Comparison of ENCODE assay signal across 1 cellular context in the genomic region with DNA sequence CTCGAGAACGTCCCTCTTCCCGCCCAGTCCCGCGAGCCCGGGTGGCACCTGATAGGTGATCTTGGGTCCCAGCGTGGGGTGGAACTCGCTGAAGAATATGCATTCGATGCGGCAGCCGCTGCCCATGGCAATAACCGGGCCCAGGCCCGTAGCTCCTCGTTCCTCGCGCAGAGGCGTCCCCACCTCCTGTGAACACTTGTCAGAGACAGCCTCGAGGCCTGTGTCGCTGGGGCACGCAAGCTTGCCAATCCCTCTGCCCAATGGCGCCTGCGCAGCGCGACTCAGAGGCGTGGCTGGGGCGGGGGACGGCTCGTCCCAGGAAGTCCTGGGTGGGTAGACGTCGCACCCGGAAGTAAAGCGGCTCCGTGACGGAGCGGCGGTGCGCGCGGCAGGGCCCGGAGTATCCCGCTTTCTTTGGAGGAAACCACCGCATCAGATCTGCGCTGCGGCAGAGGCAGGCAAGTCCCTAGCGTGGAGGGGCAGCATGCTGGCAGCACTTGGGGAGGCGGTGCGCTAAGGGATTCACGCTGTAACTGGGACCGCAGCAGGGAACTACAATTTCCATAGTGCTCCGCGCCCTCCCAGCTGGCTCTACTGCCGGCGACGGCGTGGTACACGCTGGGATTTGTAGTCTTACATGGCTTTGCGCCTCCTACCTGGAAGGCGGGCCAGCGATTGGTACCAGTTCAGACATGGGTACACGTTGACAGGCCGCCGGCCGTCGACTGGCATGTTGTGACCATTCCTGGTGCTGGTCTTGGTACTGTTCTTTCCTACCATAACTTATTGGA.
A peak's percentile ranks its signal among the peaks of the same experiment; 100 is the strongest.
TF ChIP-seq lines count a peak whose summit lies in the region.

A gene with protein sequence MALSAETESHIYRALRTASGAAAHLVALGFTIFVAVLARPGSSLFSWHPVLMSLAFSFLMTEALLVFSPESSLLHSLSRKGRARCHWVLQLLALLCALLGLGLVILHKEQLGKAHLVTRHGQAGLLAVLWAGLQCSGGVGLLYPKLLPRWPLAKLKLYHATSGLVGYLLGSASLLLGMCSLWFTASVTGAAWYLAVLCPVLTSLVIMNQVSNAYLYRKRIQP (plus strand): TSS at position 336 of the 791 bp plus-strand sequence. CDS start 572 bp downstream, outside the sequence.
A gene (minus strand): TSS at position 249 of the 791 bp plus-strand sequence. CDS start 123 bp downstream, at position 126.

TF ChIP-seq in HEK293, 187 proteins besides CTCF, POLR2A, EP300 and RAD21 (continued from another document and continues in another):
- TF ChIP-seq, protein P1, sequence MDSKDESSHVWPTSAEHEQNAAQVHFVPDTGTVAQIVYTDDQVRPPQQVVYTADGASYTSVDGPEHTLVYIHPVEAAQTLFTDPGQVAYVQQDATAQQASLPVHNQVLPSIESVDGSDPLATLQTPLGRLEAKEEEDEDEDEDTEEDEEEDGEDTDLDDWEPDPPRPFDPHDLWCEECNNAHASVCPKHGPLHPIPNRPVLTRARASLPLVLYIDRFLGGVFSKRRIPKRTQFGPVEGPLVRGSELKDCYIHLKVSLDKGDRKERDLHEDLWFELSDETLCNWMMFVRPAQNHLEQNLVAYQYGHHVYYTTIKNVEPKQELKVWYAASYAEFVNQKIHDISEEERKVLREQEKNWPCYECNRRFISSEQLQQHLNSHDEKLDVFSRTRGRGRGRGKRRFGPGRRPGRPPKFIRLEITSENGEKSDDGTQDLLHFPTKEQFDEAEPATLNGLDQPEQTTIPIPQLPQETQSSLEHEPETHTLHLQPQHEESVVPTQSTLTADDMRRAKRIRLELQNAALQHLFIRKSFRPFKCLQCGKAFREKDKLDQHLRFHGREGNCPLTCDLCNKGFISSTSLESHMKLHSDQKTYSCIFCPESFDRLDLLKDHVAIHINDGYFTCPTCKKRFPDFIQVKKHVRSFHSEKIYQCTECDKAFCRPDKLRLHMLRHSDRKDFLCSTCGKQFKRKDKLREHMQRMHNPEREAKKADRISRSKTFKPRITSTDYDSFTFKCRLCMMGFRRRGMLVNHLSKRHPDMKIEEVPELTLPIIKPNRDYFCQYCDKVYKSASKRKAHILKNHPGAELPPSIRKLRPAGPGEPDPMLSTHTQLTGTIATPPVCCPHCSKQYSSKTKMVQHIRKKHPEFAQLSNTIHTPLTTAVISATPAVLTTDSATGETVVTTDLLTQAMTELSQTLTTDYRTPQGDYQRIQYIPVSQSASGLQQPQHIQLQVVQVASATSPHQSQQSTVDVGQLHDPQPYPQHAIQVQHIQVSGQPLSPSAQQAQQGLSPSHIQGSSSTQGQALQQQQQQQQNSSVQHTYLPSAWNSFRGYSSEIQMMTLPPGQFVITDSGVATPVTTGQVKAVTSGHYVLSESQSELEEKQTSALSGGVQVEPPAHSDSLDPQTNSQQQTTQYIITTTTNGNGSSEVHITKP (tag by site-specific recombination; IDR thresholded peaks at IDR 0.05): 0 out of 2 replicates have a peak, but pooled peaks have one; percentile 45
- TF ChIP-seq SP7 (tag by site-specific recombination; IDR thresholded peaks at IDR 0.05) (peak; percentile 55; the same call in 1 of the 2 replicates), ZBTB21 (tag by site-specific recombination; IDR thresholded peaks at IDR 0.05) (peak; percentile 65; the same call in 1 of the 2 replicates), SP3 (tag by site-specific recombination; IDR thresholded peaks at IDR 0.05) (peak; percentile 95), SETDB1 (IDR thresholded peaks at IDR 0.05; ENCODE audit: insufficient read length, low read length) (peak; percentile 10), ZNF561 (tag by site-specific recombination; IDR thresholded peaks at IDR 0.05; ENCODE audit: borderline replicate concordance) (0 out of 2 replicates have a peak, but pooled peaks have one; percentile 43), ZEB2 (tag by site-specific recombination; IDR thresholded peaks at IDR 0.05) (peak; percentile 60; the same call in 1 of the 2 replicates), YY2 (tag by site-specific recombination; IDR thresholded peaks at IDR 0.05) (peak; percentile 32; the same call in 1 of the 2 replicates), ZBTB8A (tag by site-specific recombination; IDR thresholded peaks at IDR 0.05) (peak; percentile 38; the same call in 1 of the 2 replicates), SCRT2 (tag by site-specific recombination; IDR thresholded peaks at IDR 0.05) (peak; percentile 80), ZFP69B (tag by site-specific recombination; IDR thresholded peaks at IDR 0.05) (0 out of 2 replicates have a peak, but pooled peaks have one; percentile 22), KLF10 (tag by site-specific recombination; IDR thresholded peaks at IDR 0.05) (peak; percentile 77), ZXDB (tag by site-specific recombination; IDR thresholded peaks at IDR 0.05) (peak; percentile 72), ZNF239 (tag by site-specific recombination; IDR thresholded peaks at IDR 0.05) (no peak), ZNF140 (tag by site-specific recombination; IDR thresholded peaks at IDR 0.05) (no peak), ZNF394 (tag by site-specific recombination; IDR thresholded peaks at IDR 0.05; ENCODE audit: borderline replicate concordance) (peak; percentile 97), ZBTB20 (tag by site-specific recombination; IDR thresholded peaks at IDR 0.05) (peak; percentile 78; the same call in 1 of the 2 replicates), YY1 (tag by site-specific recombination; IDR thresholded peaks at IDR 0.05) (peak; percentile 44; the same call in 1 of the 2 replicates), TRIM28 (IDR thresholded peaks at IDR 0.05; ENCODE audit: borderline replicate concordance, low read length) (peak; percentile 75; the same call in 1 of the 2 replicates), ZIC2 (tag by site-specific recombination; IDR thresholded peaks at IDR 0.05) (peak; percentile 47; the same call in 1 of the 2 replicates), KLF9 (tag by site-specific recombination; IDR thresholded peaks at IDR 0.05; ENCODE audit: low read depth) (peak; percentile 68; the same call in 1 of the 2 replicates), ZNF501 (tag by site-specific recombination; IDR thresholded peaks at IDR 0.05) (peak; percentile 59; the same call in 1 of the 2 replicates), ZBTB17 (tag by site-specific recombination; IDR thresholded peaks at IDR 0.05) (peak; percentile 69; the same call in 1 of the 2 replicates), ZNF133 (tag by site-specific recombination; IDR thresholded peaks at IDR 0.05) (0 out of 2 replicates have a peak, but pooled peaks have one; percentile 7), ZNF664 (tag by site-specific recombination; IDR thresholded peaks at IDR 0.05) (no peak), SP2 (tag by site-specific recombination; IDR thresholded peaks at IDR 0.05) (peak; percentile 86), ZNF48 (tag by site-specific recombination; IDR thresholded peaks at IDR 0.05) (no peak), ZNF600 (tag by site-specific recombination; IDR thresholded peaks at IDR 0.05) (peak; percentile 79)
- TF ChIP-seq, protein P2, sequence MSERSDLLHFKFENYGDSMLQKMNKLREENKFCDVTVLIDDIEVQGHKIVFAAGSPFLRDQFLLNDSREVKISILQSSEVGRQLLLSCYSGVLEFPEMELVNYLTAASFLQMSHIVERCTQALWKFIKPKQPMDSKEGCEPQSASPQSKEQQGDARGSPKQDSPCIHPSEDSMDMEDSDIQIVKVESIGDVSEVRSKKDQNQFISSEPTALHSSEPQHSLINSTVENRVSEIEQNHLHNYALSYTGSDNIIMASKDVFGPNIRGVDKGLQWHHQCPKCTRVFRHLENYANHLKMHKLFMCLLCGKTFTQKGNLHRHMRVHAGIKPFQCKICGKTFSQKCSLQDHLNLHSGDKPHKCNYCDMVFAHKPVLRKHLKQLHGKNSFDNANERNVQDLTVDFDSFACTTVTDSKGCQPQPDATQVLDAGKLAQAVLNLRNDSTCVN (tag by site-specific recombination; optimal IDR thresholded peaks at IDR 0.05): peak; percentile 79
- TF ChIP-seq, protein P3, sequence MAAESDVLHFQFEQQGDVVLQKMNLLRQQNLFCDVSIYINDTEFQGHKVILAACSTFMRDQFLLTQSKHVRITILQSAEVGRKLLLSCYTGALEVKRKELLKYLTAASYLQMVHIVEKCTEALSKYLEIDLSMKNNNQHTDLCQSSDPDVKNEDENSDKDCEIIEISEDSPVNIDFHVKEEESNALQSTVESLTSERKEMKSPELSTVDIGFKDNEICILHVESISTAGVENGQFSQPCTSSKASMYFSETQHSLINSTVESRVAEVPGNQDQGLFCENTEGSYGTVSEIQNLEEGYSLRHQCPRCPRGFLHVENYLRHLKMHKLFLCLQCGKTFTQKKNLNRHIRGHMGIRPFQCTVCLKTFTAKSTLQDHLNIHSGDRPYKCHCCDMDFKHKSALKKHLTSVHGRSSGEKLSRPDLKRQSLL (tag by site-specific recombination; IDR thresholded peaks at IDR 0.05): 0 out of 2 replicates have a peak, but pooled peaks have one; percentile 24
- TF ChIP-seq, protein P4, sequence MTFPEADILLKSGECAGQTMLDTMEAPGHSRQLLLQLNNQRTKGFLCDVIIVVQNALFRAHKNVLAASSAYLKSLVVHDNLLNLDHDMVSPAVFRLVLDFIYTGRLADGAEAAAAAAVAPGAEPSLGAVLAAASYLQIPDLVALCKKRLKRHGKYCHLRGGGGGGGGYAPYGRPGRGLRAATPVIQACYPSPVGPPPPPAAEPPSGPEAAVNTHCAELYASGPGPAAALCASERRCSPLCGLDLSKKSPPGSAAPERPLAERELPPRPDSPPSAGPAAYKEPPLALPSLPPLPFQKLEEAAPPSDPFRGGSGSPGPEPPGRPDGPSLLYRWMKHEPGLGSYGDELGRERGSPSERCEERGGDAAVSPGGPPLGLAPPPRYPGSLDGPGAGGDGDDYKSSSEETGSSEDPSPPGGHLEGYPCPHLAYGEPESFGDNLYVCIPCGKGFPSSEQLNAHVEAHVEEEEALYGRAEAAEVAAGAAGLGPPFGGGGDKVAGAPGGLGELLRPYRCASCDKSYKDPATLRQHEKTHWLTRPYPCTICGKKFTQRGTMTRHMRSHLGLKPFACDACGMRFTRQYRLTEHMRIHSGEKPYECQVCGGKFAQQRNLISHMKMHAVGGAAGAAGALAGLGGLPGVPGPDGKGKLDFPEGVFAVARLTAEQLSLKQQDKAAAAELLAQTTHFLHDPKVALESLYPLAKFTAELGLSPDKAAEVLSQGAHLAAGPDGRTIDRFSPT (tag by site-specific recombination; IDR thresholded peaks at IDR 0.05): peak; percentile 92
- TF ChIP-seq, protein P5, sequence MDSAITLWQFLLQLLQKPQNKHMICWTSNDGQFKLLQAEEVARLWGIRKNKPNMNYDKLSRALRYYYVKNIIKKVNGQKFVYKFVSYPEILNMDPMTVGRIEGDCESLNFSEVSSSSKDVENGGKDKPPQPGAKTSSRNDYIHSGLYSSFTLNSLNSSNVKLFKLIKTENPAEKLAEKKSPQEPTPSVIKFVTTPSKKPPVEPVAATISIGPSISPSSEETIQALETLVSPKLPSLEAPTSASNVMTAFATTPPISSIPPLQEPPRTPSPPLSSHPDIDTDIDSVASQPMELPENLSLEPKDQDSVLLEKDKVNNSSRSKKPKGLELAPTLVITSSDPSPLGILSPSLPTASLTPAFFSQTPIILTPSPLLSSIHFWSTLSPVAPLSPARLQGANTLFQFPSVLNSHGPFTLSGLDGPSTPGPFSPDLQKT (IDR thresholded peaks at IDR 0.05; ENCODE audit: borderline replicate concordance, low read depth, low read length): peak; percentile 42; the same call in 1 of the 2 replicates
- TF ChIP-seq, protein P6, sequence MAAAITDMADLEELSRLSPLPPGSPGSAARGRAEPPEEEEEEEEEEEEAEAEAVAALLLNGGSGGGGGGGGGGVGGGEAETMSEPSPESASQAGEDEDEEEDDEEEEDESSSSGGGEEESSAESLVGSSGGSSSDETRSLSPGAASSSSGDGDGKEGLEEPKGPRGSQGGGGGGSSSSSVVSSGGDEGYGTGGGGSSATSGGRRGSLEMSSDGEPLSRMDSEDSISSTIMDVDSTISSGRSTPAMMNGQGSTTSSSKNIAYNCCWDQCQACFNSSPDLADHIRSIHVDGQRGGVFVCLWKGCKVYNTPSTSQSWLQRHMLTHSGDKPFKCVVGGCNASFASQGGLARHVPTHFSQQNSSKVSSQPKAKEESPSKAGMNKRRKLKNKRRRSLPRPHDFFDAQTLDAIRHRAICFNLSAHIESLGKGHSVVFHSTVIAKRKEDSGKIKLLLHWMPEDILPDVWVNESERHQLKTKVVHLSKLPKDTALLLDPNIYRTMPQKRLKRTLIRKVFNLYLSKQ (tag by site-specific recombination; IDR thresholded peaks at IDR 0.05; ENCODE audit: borderline replicate concordance): no peak
- TF ChIP-seq, protein P7, sequence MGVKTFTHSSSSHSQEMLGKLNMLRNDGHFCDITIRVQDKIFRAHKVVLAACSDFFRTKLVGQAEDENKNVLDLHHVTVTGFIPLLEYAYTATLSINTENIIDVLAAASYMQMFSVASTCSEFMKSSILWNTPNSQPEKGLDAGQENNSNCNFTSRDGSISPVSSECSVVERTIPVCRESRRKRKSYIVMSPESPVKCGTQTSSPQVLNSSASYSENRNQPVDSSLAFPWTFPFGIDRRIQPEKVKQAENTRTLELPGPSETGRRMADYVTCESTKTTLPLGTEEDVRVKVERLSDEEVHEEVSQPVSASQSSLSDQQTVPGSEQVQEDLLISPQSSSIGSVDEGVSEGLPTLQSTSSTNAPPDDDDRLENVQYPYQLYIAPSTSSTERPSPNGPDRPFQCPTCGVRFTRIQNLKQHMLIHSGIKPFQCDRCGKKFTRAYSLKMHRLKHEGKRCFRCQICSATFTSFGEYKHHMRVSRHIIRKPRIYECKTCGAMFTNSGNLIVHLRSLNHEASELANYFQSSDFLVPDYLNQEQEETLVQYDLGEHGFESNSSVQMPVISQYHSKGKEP (tag by site-specific recombination; IDR thresholded peaks at IDR 0.05): no peak
- TF ChIP-seq, protein P8, sequence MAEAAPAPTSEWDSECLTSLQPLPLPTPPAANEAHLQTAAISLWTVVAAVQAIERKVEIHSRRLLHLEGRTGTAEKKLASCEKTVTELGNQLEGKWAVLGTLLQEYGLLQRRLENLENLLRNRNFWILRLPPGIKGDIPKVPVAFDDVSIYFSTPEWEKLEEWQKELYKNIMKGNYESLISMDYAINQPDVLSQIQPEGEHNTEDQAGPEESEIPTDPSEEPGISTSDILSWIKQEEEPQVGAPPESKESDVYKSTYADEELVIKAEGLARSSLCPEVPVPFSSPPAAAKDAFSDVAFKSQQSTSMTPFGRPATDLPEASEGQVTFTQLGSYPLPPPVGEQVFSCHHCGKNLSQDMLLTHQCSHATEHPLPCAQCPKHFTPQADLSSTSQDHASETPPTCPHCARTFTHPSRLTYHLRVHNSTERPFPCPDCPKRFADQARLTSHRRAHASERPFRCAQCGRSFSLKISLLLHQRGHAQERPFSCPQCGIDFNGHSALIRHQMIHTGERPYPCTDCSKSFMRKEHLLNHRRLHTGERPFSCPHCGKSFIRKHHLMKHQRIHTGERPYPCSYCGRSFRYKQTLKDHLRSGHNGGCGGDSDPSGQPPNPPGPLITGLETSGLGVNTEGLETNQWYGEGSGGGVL (tag by site-specific recombination; IDR thresholded peaks at IDR 0.05): no peak
